In genomic region chrX:129980540-129981206, GRCh38 we compare ENCODE assay signal across 8 cellular contexts. TPM values are rescaled to one million over a fixed set of nuclear protein-coding genes. Genes with fewer than 3 reads are reported as not detected.
DNase-seq lines count a peak whose midpoint lies in the region; ATAC-seq and TF ChIP-seq lines count a peak whose summit lies in the region.

No MANE protein-coding gene starts in this region.

- peak overlapping the region; percentile 70 for H3K4me3 ChIP-seq in fibroblast of villous mesenchyme (ENCODE audit: low read depth, low read length)
- H3K4me3 ChIP-seq in trophoblast cell (ENCODE audit: low read depth, low read length), result peak overlapping the region; percentile 64

- H4K12ac ChIP-seq in trophoblast cell (ENCODE audit: low read depth, low read length), result no peak overlapping the region

- peak overlapping the region; percentile 61 for H3K18ac ChIP-seq in trophoblast cell (ENCODE audit: low read length)

- no peak overlapping the region for H3K23ac ChIP-seq in trophoblast cell (ENCODE audit: low read length)

- H2BK12ac ChIP-seq in trophoblast cell (ENCODE audit: low read length), result no peak overlapping the region

- no peak overlapping the region for H2AK5ac ChIP-seq in trophoblast cell (ENCODE audit: low read length)

- ATAC-seq in HG02938 (IDR thresholded peaks at IDR 0.05; ENCODE audit: unreplicated experiment) (no peak), GM21619 (IDR thresholded peaks at IDR 0.05; ENCODE audit: unreplicated experiment) (no peak)

- TF ChIP-seq CTCF in fibroblast of villous mesenchyme (IDR thresholded peaks at IDR 0.05; ENCODE audit: insufficient read depth, low read depth, low read length), result no peak

- H3K36me3 ChIP-seq in trophoblast cell (ENCODE audit: control insufficient read depth in 1 of 2, insufficient read depth in 2 of 2, low read length in 2 of 2), result no peaks in the 10 kb centered on the region

- peaks cover 2 to 12% of the 10 kb centered on the region in 2 experiments for H3K4me1 ChIP-seq in trophoblast cell (ENCODE audit: control insufficient read depth in 1 of 2, insufficient read depth in 2 of 2, low read length in 2 of 2)

- H2BK120ac ChIP-seq in trophoblast cell (ENCODE audit: insufficient read depth, low read length, poor library complexity), result peak overlapping the region; percentile 46

- no peak overlapping the region for H3K9ac ChIP-seq in trophoblast cell (ENCODE audit: low read length)

- peaks cover 9% of the 10 kb centered on the region for H3K79me1 ChIP-seq in trophoblast cell (ENCODE audit: low read length)

- H3K9me3 ChIP-seq in trophoblast cell (ENCODE audit: insufficient read depth, low read depth, low read length), result no peaks in the 10 kb centered on the region

- H4K8ac ChIP-seq in trophoblast cell (ENCODE audit: low read depth, low read length), result peak overlapping the region; percentile 42

- H3K4ac ChIP-seq in trophoblast cell (ENCODE audit: low read depth, low read length), result no peak overlapping the region

- H4K91ac ChIP-seq in trophoblast cell (ENCODE audit: low read depth, low read length), result peak overlapping the region; percentile 52

- H3K14ac ChIP-seq in trophoblast cell (ENCODE audit: low read length), result peak overlapping the region; percentile 76

- DNase-seq in activated CD4-positive, alpha-beta T cell treated with anti-CD3 and anti-CD28 coated beads for 4 hours, result peak; percentile 12 to 20
- DNase-seq in activated CD4-positive, alpha-beta T cell treated with anti-CD3 and anti-CD28 coated beads for 1 hour, result no peak
- DNase-seq in UCSD-AML1 (lab: John Stamatoyannopoulos, UW; ENCODE audit: unreplicated experiment), result peak; percentile 37
- DNase-seq in fibroblast of villous mesenchyme (ENCODE audit: low read depth), result peak; percentile 27
- DNase-seq in trophoblast cell, result peak; percentile 42 to 53
- no peak for DNase-seq in cerebellum (ENCODE audit: low spot score)

- peak overlapping the region; percentile 90 for H3K4me2 ChIP-seq in trophoblast cell (ENCODE audit: low read length)

- WGBS in trophoblast cell (ENCODE audit: extremely low coverage, insufficient coverage, insufficient read length), result no CpG with 5 or more reads among the region's 79 CpGs

- H3K27ac ChIP-seq in trophoblast cell (ENCODE audit: low read depth, low read length), result no peak overlapping the region

- peaks cover 7% of the 10 kb centered on the region for H3K27me3 ChIP-seq in trophoblast cell (ENCODE audit: insufficient read depth, low read length)

- H2BK5ac ChIP-seq in trophoblast cell (ENCODE audit: low read depth, low read length, poor library complexity), result no peak overlapping the region

- H3K79me2 ChIP-seq in trophoblast cell (ENCODE audit: control insufficient read depth, insufficient read depth, low read length, poor library complexity), result peaks cover 2% of the 10 kb centered on the region

- H2AFZ ChIP-seq in trophoblast cell (ENCODE audit: insufficient read depth, low read length, poor library complexity), result no peak overlapping the region

RNA-seq across cellular contexts. Expression of gene BCORL1, which starts 1.8 kb away (rescaled TPM):
- total RNA-seq in fibroblast of villous mesenchyme, result 1.3 and 2.6 TPM in 2 replicates
- 26.2 and 26.3 TPM in 2 replicates for polyA plus RNA-seq in trophoblast cell (2013)
- total RNA-seq in cerebellum, result 3.7 TPM

Comparison
In these comparisons a context has a peak if more than half of its experiments do, and no peak if none do; other contexts are left out.
1. DNase-seq: peak in activated CD4-positive, alpha-beta T cell treated with anti-CD3 and anti-CD28 coated beads for 4 hours (2 of 2), UCSD-AML1 (single experiment), fibroblast of villous mesenchyme (single experiment) and trophoblast cell (2 of 2); none in activated CD4-positive, alpha-beta T cell treated with anti-CD3 and anti-CD28 coated beads for 1 hour (single experiment) and cerebellum (single experiment).